10 cellular contexts compared by ENCODE assay signal in the genomic region with DNA sequence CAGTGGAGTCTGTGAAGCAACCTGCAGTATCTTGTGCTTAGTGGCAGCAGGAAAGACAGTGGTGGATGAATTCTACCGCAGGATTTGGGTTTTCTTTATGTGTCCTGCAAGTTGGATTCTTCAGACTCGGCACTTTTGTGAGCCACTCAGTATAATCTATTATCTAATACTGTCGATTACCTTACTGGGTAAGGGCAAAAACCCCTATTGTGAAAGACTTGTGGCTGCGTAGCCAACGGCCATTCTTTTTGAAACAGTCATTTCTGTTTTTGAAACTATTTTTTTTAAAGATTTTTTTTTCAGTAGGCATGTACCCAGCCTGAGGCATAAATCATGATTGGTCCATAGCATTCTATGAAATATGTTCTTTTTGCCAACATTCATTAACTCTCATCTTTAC. TPM values are rescaled to one million over a fixed set of nuclear protein-coding genes. Genes with fewer than 3 reads are reported as not detected.
A peak's percentile ranks its signal among the peaks of the same experiment; 100 is the strongest.
DNase-seq lines count a peak whose midpoint lies in the region; ATAC-seq and TF ChIP-seq lines count a peak whose summit lies in the region.
"Had no signal": no experiment of that assay in that cellular context is flagged by ENCODE, and none has a peak within 500 bp of the region (broad histone marks: within the 10 kb centered on the region; RNA-seq: fewer than 3 reads in every experiment).

No MANE protein-coding gene starts in this region.

- TF ChIP-seq CTCF in ovary (IDR thresholded peaks at IDR 0.05) = no peak

- H3K4me3 ChIP-seq in CD4-positive, CD25-positive, alpha-beta regulatory T cell (ENCODE audit: low read depth, low read length) = no peak overlapping the region
- no peak overlapping the region for H3K4me3 ChIP-seq in Karpas-422 (ENCODE audit: low read length)
- no peak overlapping the region for H3K4me3 ChIP-seq in ovary

- peaks cover 5% of the 10 kb centered on the region for H3K36me3 Mint-ChIP-seq in CD4-positive, CD25-positive, alpha-beta regulatory T cell
- H3K36me3 Mint-ChIP-seq in activated naive CD8-positive, alpha-beta T cell treated with anti-CD3 and anti-CD28 coated beads, Interleukin-2, amount 10 ng/mL, durations not matched to agents 7 days and 5 days = peaks cover 7% of the 10 kb centered on the region
- H3K36me3 Mint-ChIP-seq in naive B cell = peaks cover 0 to 7% of the 10 kb centered on the region in 2 donors

- peaks cover 5% of the 10 kb centered on the region for H3K27me3 ChIP-seq in CD4-positive, CD25-positive, alpha-beta regulatory T cell (ENCODE audit: control insufficient read depth, insufficient read depth, low read length)
- H3K27me3 ChIP-seq in Karpas-422 (ENCODE audit: low read length) (no peaks in the 10 kb centered on the region), ovary (no peaks in the 10 kb centered on the region)

- no peak for ATAC-seq in CD4-positive, CD25-positive, alpha-beta regulatory T cell (ENCODE audit: low read depth in 2 of 2)
- no peak for ATAC-seq in activated naive CD8-positive, alpha-beta T cell treated with anti-CD3 and anti-CD28 coated beads, Interleukin-2, amount 10 ng/mL, durations not matched to agents 7 days and 5 days (ENCODE audit: low read depth)
- ATAC-seq in naive B cell (ENCODE audit: low read depth in 2 of 2) = no peak
- no peak for ATAC-seq in HG02678 (IDR thresholded peaks at IDR 0.05; ENCODE audit: unreplicated experiment)

- H3K9ac ChIP-seq in Karpas-422 (ENCODE audit: low read length) = no peak overlapping the region

- 64 to 81% (median 81%) methylated on average over 5 of the region's 5 CpGs for WGBS in ovary, 3 donors

- DNase-seq in CD4-positive, CD25-positive, alpha-beta regulatory T cell = peak in 1 of 3 donors; percentile 20
- no peak for DNase-seq in Karpas-422
- no peak for DNase-seq in activated naive CD8-positive, alpha-beta T cell treated with anti-CD3 and anti-CD28 coated beads, Interleukin-2, amount 10 ng/mL, durations not matched to agents 7 days and 5 days
- no peak for DNase-seq in naive B cell
- no peak for DNase-seq in ovary
- DNase-seq in G401 (ENCODE audit: low spot score) = no peak
- DNase-seq in islet precursor cell = no peak
- DNase-seq: activated CD4-positive, CD25-positive, alpha-beta regulatory T cell; retina had no signal

- peaks cover 5% of the 10 kb centered on the region for H3K27me3 Mint-ChIP-seq in CD4-positive, CD25-positive, alpha-beta regulatory T cell
- H3K27me3 Mint-ChIP-seq in activated naive CD8-positive, alpha-beta T cell treated with anti-CD3 and anti-CD28 coated beads, Interleukin-2, amount 10 ng/mL, durations not matched to agents 7 days and 5 days = peaks cover 13% of the 10 kb centered on the region
- H3K27me3 Mint-ChIP-seq in naive B cell = peaks cover 0 to 14% (median 10%) of the 10 kb centered on the region in 3 donors

- peaks cover 14% of the 10 kb centered on the region for H4K20me1 ChIP-seq in Karpas-422 (ENCODE audit: insufficient read depth, low read depth, low read length)

- in situ Hi-C loops in G401 (cut with HindIII; ENCODE audit: low sequenced_read_pairs) = no loop called here

- H3K9me3 ChIP-seq in CD4-positive, CD25-positive, alpha-beta regulatory T cell (ENCODE audit: control insufficient read depth in 2 of 2, low read length in 2 of 2) = no peaks in the 10 kb centered on the region
- H3K9me3 ChIP-seq in Karpas-422 (ENCODE audit: low read length) (no peaks in the 10 kb centered on the region), ovary (no peaks in the 10 kb centered on the region)

- TF ChIP-seq POLR2A in ovary (IDR thresholded peaks at IDR 0.05) = no peak

- peaks cover 5% of the 10 kb centered on the region for H3K36me3 ChIP-seq in CD4-positive, CD25-positive, alpha-beta regulatory T cell (ENCODE audit: control insufficient read depth, insufficient read depth, low read length)
- H3K36me3 ChIP-seq in Karpas-422 (ENCODE audit: insufficient read depth, low read length) (peaks cover 5% of the 10 kb centered on the region; the same call in 1 of the 2 replicates), ovary (no peaks in the 10 kb centered on the region)

- H3K4me1 ChIP-seq in CD4-positive, CD25-positive, alpha-beta regulatory T cell (ENCODE audit: control insufficient read depth, insufficient read depth, low read length, poor library complexity, severe bottlenecking) = peaks cover 26% of the 10 kb centered on the region
- H3K4me1 ChIP-seq in Karpas-422 (ENCODE audit: low read length) (peaks cover 29% of the 10 kb centered on the region), ovary (ENCODE audit: insufficient read depth) (no peaks in the 10 kb centered on the region)

- H3K4me2 ChIP-seq in Karpas-422 (ENCODE audit: low read depth, low read length, poor library complexity, severe bottlenecking) = peak overlapping the region; percentile 79

- no peaks in the 10 kb centered on the region for H3K9me2 ChIP-seq in Karpas-422 (replicated peaks; ENCODE audit: insufficient read depth, low read length)

- POLR2A ChIA-PET in activated naive CD8-positive, alpha-beta T cell treated with anti-CD3 and anti-CD28 coated beads, Interleukin-2, amount 10 ng/mL, durations not matched to agents 7 days and 5 days (lab: Charles Lee) = interaction anchor here (1.2 to 4.2 kb wide), 2 partner anchors 58 to 383 kb away, joined by 3 to 35 read pairs; partner anchors contain the start of genes SLC6A9 and ST3GAL3

- H2AFZ ChIP-seq in Karpas-422 (ENCODE audit: low read length) = no peak overlapping the region

- H3K79me2 ChIP-seq in Karpas-422 (ENCODE audit: low read length) = peaks cover 30% of the 10 kb centered on the region

- intact Hi-C loops in ovary (cut with DNase I) = loop anchor here in 1 of 4 donors (10.0 kb wide), 1 partner anchor 114 kb away; the partner anchor contains the start of gene PTPRF

- peaks cover 10 to 39% (median 26%) of the 10 kb centered on the region in 4 donors for H3K4me1 Mint-ChIP-seq in CD4-positive, CD25-positive, alpha-beta regulatory T cell
- H3K4me1 Mint-ChIP-seq in activated naive CD8-positive, alpha-beta T cell treated with anti-CD3 and anti-CD28 coated beads, Interleukin-2, amount 10 ng/mL, durations not matched to agents 7 days and 5 days = peaks cover 20% of the 10 kb centered on the region
- peaks cover 25 to 33% (median 32%) of the 10 kb centered on the region in 3 donors for H3K4me1 Mint-ChIP-seq in naive B cell

- H3K27ac Mint-ChIP-seq in CD4-positive, CD25-positive, alpha-beta regulatory T cell = peak overlapping the region in 2 of 3 donors; percentile 40 to 95
- H3K27ac Mint-ChIP-seq in activated naive CD8-positive, alpha-beta T cell treated with anti-CD3 and anti-CD28 coated beads, Interleukin-2, amount 10 ng/mL, durations not matched to agents 7 days and 5 days = peak overlapping the region; percentile 60
- peak overlapping the region in 3 of 6 donors; percentile 90 to 100 (median 96) for H3K27ac Mint-ChIP-seq in naive B cell

- no peak overlapping the region for H3K27ac ChIP-seq in CD4-positive, CD25-positive, alpha-beta regulatory T cell (ENCODE audit: insufficient read depth, low read length, poor library complexity, severe bottlenecking)
- H3K27ac ChIP-seq in Karpas-422 (ENCODE audit: low read length) (no peak overlapping the region), ovary (no peak overlapping the region)

- H3K9me3 Mint-ChIP-seq in CD4-positive, CD25-positive, alpha-beta regulatory T cell = no peaks in the 10 kb centered on the region
- H3K9me3 Mint-ChIP-seq in activated naive CD8-positive, alpha-beta T cell treated with anti-CD3 and anti-CD28 coated beads, Interleukin-2, amount 10 ng/mL, durations not matched to agents 7 days and 5 days = no peaks in the 10 kb centered on the region
- no peaks in the 10 kb centered on the region for H3K9me3 Mint-ChIP-seq in naive B cell

- peak overlapping the region; percentile 93 to 99 (median 98) for H3K4me3 Mint-ChIP-seq in CD4-positive, CD25-positive, alpha-beta regulatory T cell
- peak overlapping the region; percentile 92 for H3K4me3 Mint-ChIP-seq in activated naive CD8-positive, alpha-beta T cell treated with anti-CD3 and anti-CD28 coated beads, Interleukin-2, amount 10 ng/mL, durations not matched to agents 7 days and 5 days
- peak overlapping the region; percentile 87 to 100 (median 98) for H3K4me3 Mint-ChIP-seq in naive B cell

- no peak for TF ChIP-seq EP300 in ovary (IDR thresholded peaks at IDR 0.05)

RNA-seq across cellular contexts. Expression of gene KDM4A, which starts 1.5 kb away (rescaled TPM):
- total RNA-seq in CD4-positive, CD25-positive, alpha-beta regulatory T cell = 48.4 TPM
- 10 to 100 TPM in 2 of 4 donors, 1 to 10 TPM in 2; 8.0 to 10.6 (median 9.9) TPM for polyA plus RNA-seq in CD4-positive, CD25-positive, alpha-beta regulatory T cell
- total RNA-seq in Karpas-422 (2014; rRNA removed; shearing (Covaris generic); ENCODE audit: low replicate concordance) = 34.5 and 35.5 TPM in 2 replicates
- total RNA-seq in activated naive CD8-positive, alpha-beta T cell treated with anti-CD3 and anti-CD28 coated beads, Interleukin-2, amount 10 ng/mL, durations not matched to agents 7 days and 5 days = 10 to 100 TPM; 40.8 to 43.1 TPM
- polyA plus RNA-seq in naive B cell (ENCODE audit: low read depth in 6 of 6) (10 to 100 TPM in 1 of 6 donors, 1 to 10 TPM in 4, under 1 TPM in 1; 1.00 to 11.3 (median 8.4) TPM), ovary (10 to 100 TPM; 16.5 to 42.8 TPM)
- 10 to 100 TPM; 23.1 to 48.5 (median 34.3) TPM for total RNA-seq in ovary
- 41.8 and 48.2 TPM in 2 replicates for total RNA-seq in G401 (2014; rRNA removed; shearing (Covaris generic))

RNA-seq across cellular contexts. Expression of gene ST3GAL3, which starts 58.9 kb away (rescaled TPM):
- total RNA-seq in CD4-positive, CD25-positive, alpha-beta regulatory T cell = 25.0 TPM
- polyA plus RNA-seq in CD4-positive, CD25-positive, alpha-beta regulatory T cell = 1 to 10 TPM; 5.7 to 9.6 (median 8.3) TPM
- 19.4 and 33.1 TPM in 2 replicates for total RNA-seq in Karpas-422 (2014; rRNA removed; shearing (Covaris generic); ENCODE audit: low replicate concordance)
- total RNA-seq in activated naive CD8-positive, alpha-beta T cell treated with anti-CD3 and anti-CD28 coated beads, Interleukin-2, amount 10 ng/mL, durations not matched to agents 7 days and 5 days = 10 to 100 TPM; 20.8 TPM
- 10 to 100 TPM in 2 of 6 donors, 1 to 10 TPM in 4; 7.9 to 16.1 (median 9.8) TPM for polyA plus RNA-seq in naive B cell (ENCODE audit: low read depth in 6 of 6)
- total RNA-seq in ovary = 10 to 100 TPM; 11.4 to 40.4 (median 27.1) TPM
- 10 to 100 TPM; 18.5 to 43.3 TPM for polyA plus RNA-seq in ovary
- 14.2 and 15.7 TPM in 2 replicates for total RNA-seq in G401 (2014; rRNA removed; shearing (Covaris generic))
